Comparison of ENCODE assay signal across 12 cellular contexts in the genomic region with DNA sequence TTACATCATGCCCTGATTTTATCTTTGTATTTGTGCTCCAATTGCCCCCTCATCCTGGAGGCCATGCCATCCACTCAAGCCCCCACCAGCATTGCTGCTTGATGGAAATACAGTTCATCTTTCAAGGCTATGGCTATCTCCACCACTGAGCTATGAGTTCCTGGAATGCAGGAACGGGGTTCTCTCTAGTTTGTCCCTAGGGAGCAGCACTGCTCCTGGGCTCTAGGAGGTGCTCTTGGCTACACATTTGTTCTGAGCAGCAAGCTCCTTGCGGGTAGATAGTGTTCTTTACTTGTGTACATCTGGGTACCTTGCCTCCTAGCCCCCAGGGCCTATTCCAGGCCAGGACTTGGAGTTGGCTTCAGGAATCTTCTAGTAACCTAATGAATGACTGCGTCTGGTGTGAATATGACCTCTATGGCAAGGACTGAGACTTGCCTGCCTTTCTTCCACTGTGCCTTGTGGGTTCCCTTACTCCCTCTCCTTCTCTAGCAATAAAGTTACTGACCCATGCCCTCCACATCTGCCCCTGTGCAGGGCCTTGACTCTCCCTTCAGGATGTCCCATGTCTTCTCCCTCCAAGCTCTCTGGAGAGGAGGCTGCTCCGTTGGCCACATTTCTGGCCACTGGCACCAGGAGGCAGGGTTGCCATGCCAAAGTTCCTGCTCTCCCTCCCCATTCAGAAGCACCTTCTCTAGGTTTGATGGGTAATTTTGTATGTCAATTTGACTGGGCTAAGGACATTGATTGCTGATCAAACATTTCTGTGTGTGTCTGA. TPM values are rescaled to one million over a fixed set of nuclear protein-coding genes. Genes with fewer than 3 reads are reported as not detected.
DNase-seq lines count a peak whose midpoint lies in the region; ATAC-seq and TF ChIP-seq lines count a peak whose summit lies in the region.
"Had no signal": no experiment of that assay in that cellular context is flagged by ENCODE, and none has a peak within 500 bp of the region (broad histone marks: within the 10 kb centered on the region; RNA-seq: fewer than 3 reads in every experiment).

No MANE protein-coding gene starts in this region.

- no peaks in the 10 kb centered on the region for H3K4me1 Mint-ChIP-seq in neural crest cell

- no peak for ATAC-seq in HG02763 (IDR thresholded peaks at IDR 0.05; ENCODE audit: unreplicated experiment)

- no peaks in the 10 kb centered on the region for H3K4me1 ChIP-seq in testis
- H3K4me1 ChIP-seq: heart left ventricle, tibial nerve had no signal

- H3K9me3 Mint-ChIP-seq in neural crest cell = peaks cover 5% of the 10 kb centered on the region

- no peaks in the 10 kb centered on the region for H3K9me3 ChIP-seq in testis
- H3K9me3 ChIP-seq: heart left ventricle, tibial nerve had no signal

- no peak overlapping the region for H3K27ac Mint-ChIP-seq in neural crest cell (ENCODE audit: unreplicated experiment)

- H3K36me3 ChIP-seq in testis (ENCODE audit: low read depth, missing control alignments) = no peaks in the 10 kb centered on the region
- H3K36me3 ChIP-seq: heart left ventricle, tibial nerve had no signal

- no peak overlapping the region for H3K4me3 ChIP-seq in HL-60 (replicated peaks; ENCODE audit: insufficient read depth, low read length)
- H3K4me3 ChIP-seq in astrocyte of the cerebellum (ENCODE audit: low read depth, low read length) = no peak overlapping the region
- no peak overlapping the region for H3K4me3 ChIP-seq in testis
- H3K4me3 ChIP-seq: heart left ventricle, tibial nerve had no signal

- peaks cover 20% of the 10 kb centered on the region for H3K27me3 Mint-ChIP-seq in neural crest cell (ENCODE audit: low read depth)

- no peak for TF ChIP-seq POLR2A in testis (IDR thresholded peaks at IDR 0.05)

- no peaks in the 10 kb centered on the region for H3K36me3 Mint-ChIP-seq in neural crest cell (ENCODE audit: low read depth)

- WGBS in testis, 2 donors = 70 to 72% methylated on average over 2 to 4 of the region's 4 CpGs

- peak; percentile 28 for TF ChIP-seq CTCF in HL-60 (IDR thresholded peaks at IDR 0.05; ENCODE audit: insufficient read depth, low read length)
- peak; percentile 6 for TF ChIP-seq CTCF in astrocyte of the cerebellum (IDR thresholded peaks at IDR 0.05; ENCODE audit: low read depth, low read length, missing control alignments)
- TF ChIP-seq CTCF in neural crest cell (conservative IDR thresholded peaks at IDR 0.05) = peak; percentile 28
- TF ChIP-seq CTCF in testis (IDR thresholded peaks at IDR 0.05) = no peak

- DNase-seq in NCI-H748 (lab: John Stamatoyannopoulos, UW; ENCODE audit: unreplicated experiment) (peak; percentile 48), NCI-H748 treated with DMSO at 0.1 percent for 48 hours (lab: John Stamatoyannopoulos, UW) (no peak), HL-60 (ENCODE audit: low read depth in 1 of 2, low spot score in 1 of 2) (peak in 1 of 2 experiments; percentile 36), astrocyte of the cerebellum (ENCODE audit: low read depth) (no peak), neural crest cell (ENCODE audit: low read depth, low spot score) (no peak), NCI-H1694 (lab: John Stamatoyannopoulos, UW) (no peak), testis (no peak)
- DNase-seq: heart left ventricle, NCI-H446 treated with DMSO at 0.1 percent for 48 hours, right cardiac atrium had no signal

- intact Hi-C loops in testis (cut with DNase I; ENCODE audit: low total_unique reads) = no loop called here

- H3K27me3 ChIP-seq in HL-60 (ENCODE audit: insufficient read depth, poor library complexity, severe bottlenecking) (peaks cover 11% of the 10 kb centered on the region), testis (no peaks in the 10 kb centered on the region)

- H3K27ac ChIP-seq in HL-60 (replicated peaks) (no peak overlapping the region), testis (no peak overlapping the region)
- H3K27ac ChIP-seq: heart left ventricle, tibial nerve had no signal

- no peak overlapping the region for H3K4me3 Mint-ChIP-seq in neural crest cell

- in situ Hi-C loops in astrocyte of the cerebellum (cut with HindIII; ENCODE audit: low sequenced_read_pairs) = no loop called here

RNA-seq across cellular contexts. Expression of gene CITED1, which starts 7.6 kb away (rescaled TPM):
- total RNA-seq in neural crest cell (4.8 and 6.2 TPM in 2 replicates), testis (100 to 1,000 TPM; 439 to 593 TPM)
- polyA plus RNA-seq in testis (ENCODE audit: insufficient read depth, low read depth, low replicate concordance) = 323 TPM

RNA-seq across cellular contexts. Expression of gene RPS4X, which starts 21.1 kb away (rescaled TPM):
- total RNA-seq in neural crest cell (1,868 and 1,917 TPM in 2 replicates), testis (100 to 1,000 TPM; 268 to 497 TPM)
- 546 TPM for polyA plus RNA-seq in testis (ENCODE audit: insufficient read depth, low read depth, low replicate concordance)

RNA-seq across cellular contexts. Expression of gene ERCC6L, which starts 59.3 kb away (rescaled TPM):
- total RNA-seq in neural crest cell (13.3 and 14.2 TPM in 2 replicates), testis (1 to 10 TPM in 1 of 2 donors, under 1 TPM in 1; 0.74 to 1.6 TPM)
- polyA plus RNA-seq in testis (ENCODE audit: insufficient read depth, low read depth, low replicate concordance) = 1.0 TPM
- polyA plus RNA-seq: right cardiac atrium had no signal

Comparison
In these comparisons a context has a peak if more than half of its experiments do, and no peak if none do; other contexts are left out.
1. CTCF ChIP-seq: peak in HL-60 (single experiment), astrocyte of the cerebellum (single experiment) and neural crest cell (single experiment); none in testis (0 of 3).
2. RNA of gene CITED1, which starts 7.6 kb away (total RNA-seq): 439 to 593 TPM in testis; 4.8 to 6.2 TPM in neural crest cell; every median in the first group is over 10 times any median in the second.